8 cellular contexts compared by ENCODE assay signal in the genomic region with DNA sequence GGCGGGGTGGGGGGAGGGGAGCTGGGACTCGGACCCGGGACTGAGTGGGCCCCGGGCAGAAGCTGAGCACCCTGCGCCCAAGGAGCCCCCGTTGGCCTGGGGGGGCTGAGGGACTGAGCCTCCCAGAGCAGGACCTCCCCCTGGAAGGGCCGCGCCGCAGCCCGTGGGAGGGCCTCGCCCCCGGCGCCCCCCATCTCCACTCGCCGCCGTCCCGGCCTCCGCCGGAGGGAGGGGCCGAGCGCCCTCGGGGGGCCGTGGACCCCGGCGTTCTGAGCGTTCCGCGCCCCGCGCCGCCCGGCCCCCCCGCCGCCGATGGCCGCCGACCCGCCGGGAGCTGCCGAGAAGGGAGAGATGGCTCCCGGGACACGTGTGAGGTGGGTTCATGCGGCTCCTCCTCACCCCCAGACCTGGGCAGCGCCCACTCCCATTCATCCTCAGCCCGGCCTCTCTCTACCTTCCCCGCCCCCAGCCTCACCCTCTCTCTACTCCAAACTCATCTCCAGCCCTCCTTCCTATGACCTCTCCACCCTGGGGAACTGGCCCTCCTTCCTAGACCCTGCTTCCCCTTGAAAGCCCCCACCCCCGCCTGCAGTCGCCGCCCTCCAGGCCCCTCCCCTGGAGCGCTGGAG. TPM values are rescaled to one million over a fixed set of nuclear protein-coding genes. Genes with fewer than 3 reads are reported as not detected.
DNase-seq lines count a peak whose midpoint lies in the region; ATAC-seq and TF ChIP-seq lines count a peak whose summit lies in the region.

No MANE protein-coding gene starts in this region.

- H3K4me3 Mint-ChIP-seq in CD4-positive, alpha-beta T cell: peak overlapping the region; percentile 84
- peak overlapping the region; percentile 76 for H3K4me3 Mint-ChIP-seq in chondrocyte (ENCODE audit: unreplicated experiment)

- intact Hi-C loops in CD4-positive, alpha-beta T cell (cut with DNase I, micrococcal nuclease): loop anchor here (2.0 to 10.0 kb wide), 5 partner anchors 107 to 929 kb away; a partner anchor contains a TSS

- no peak for TF ChIP-seq CTCF in CD4-positive, alpha-beta T cell (IDR thresholded peaks at IDR 0.05)
- TF ChIP-seq CTCF in chondrocyte (IDR thresholded peaks at IDR 0.05): no peak

- H3K4me1 Mint-ChIP-seq in CD4-positive, alpha-beta T cell (ENCODE audit: low read depth): peaks cover 19% of the 10 kb centered on the region
- peaks cover 29% of the 10 kb centered on the region for H3K4me1 Mint-ChIP-seq in chondrocyte (ENCODE audit: low read depth)

- no peaks in the 10 kb centered on the region for H3K27me3 Mint-ChIP-seq in CD4-positive, alpha-beta T cell
- no peaks in the 10 kb centered on the region for H3K27me3 Mint-ChIP-seq in chondrocyte (ENCODE audit: low read depth)

- CTCF ChIA-PET in CD4-positive, alpha-beta T cell (lab: Charles Lee): interaction anchor here (1.0 kb wide), 1 partner anchor 111 kb away, joined by 4 read pairs; no protein-coding TSS in a partner anchor

- no peaks in the 10 kb centered on the region for H3K27me3 ChIP-seq in CD4-positive, alpha-beta T cell (ENCODE audit: control insufficient read depth, insufficient read depth, low read length)
- H3K27me3 ChIP-seq in MG63: no peaks in the 10 kb centered on the region
- no peaks in the 10 kb centered on the region for H3K27me3 ChIP-seq in muscle layer of duodenum (ENCODE audit: low read depth, low read length)

- H3K4me3 ChIP-seq in MG63: peak overlapping the region; percentile 97
- peak overlapping the region; percentile 38 to 83 for H3K4me3 ChIP-seq in muscle layer of duodenum (ENCODE audit: low read depth in 1 of 2, low read length in 2 of 2)

- POLR2A ChIA-PET in CD4-positive, alpha-beta T cell (lab: Charles Lee): interaction anchor here (0.8 to 1.3 kb wide), 3 partner anchors 22 to 150 kb away, joined by 3 to 7 read pairs (median 3); a partner anchor contains a TSS

- H3K4me1 ChIP-seq in muscle layer of duodenum (ENCODE audit: control insufficient read depth in 1 of 2, insufficient read depth in 2 of 2, low read length in 2 of 2): peaks cover 0 to 27% of the 10 kb centered on the region in 2 donors

- H3K27ac Mint-ChIP-seq in CD4-positive, alpha-beta T cell: peak overlapping the region; percentile 58
- peak overlapping the region; percentile 69 for H3K27ac Mint-ChIP-seq in chondrocyte (ENCODE audit: unreplicated experiment)

- H3K36me3 ChIP-seq in MG63 (peaks cover 24% of the 10 kb centered on the region), muscle layer of duodenum (ENCODE audit: control insufficient read depth in 1 of 2, insufficient read depth in 2 of 2, low read length in 2 of 2) (peaks cover 0 to 13% of the 10 kb centered on the region in 2 donors)

- no peak for ATAC-seq in CD4-positive, alpha-beta T cell (ENCODE audit: poor library complexity)

- peak overlapping the region; percentile 19 for H3K27ac ChIP-seq in CD4-positive, alpha-beta T cell (ENCODE audit: low read depth, low read length)
- no peak overlapping the region for H3K27ac ChIP-seq in muscle layer of duodenum (ENCODE audit: low read length)

- no peaks in the 10 kb centered on the region for H3K9me3 Mint-ChIP-seq in CD4-positive, alpha-beta T cell
- no peaks in the 10 kb centered on the region for H3K9me3 Mint-ChIP-seq in chondrocyte (ENCODE audit: low read depth)

- H3K36me3 Mint-ChIP-seq in CD4-positive, alpha-beta T cell (ENCODE audit: low read depth): peaks cover 7% of the 10 kb centered on the region
- peaks cover 4% of the 10 kb centered on the region for H3K36me3 Mint-ChIP-seq in chondrocyte (ENCODE audit: low read depth)

- no peaks in the 10 kb centered on the region for H3K9me3 ChIP-seq in CD4-positive, alpha-beta T cell (ENCODE audit: control insufficient read depth, low read length)
- H3K9me3 ChIP-seq in MG63 (no peaks in the 10 kb centered on the region), muscle layer of duodenum (ENCODE audit: control insufficient read depth in 1 of 2, low read length in 2 of 2) (no peaks in the 10 kb centered on the region)

- peak in 1 of 10 experiments; percentile 28 for DNase-seq in CD4-positive, alpha-beta T cell
- DNase-seq in MG63 (peak; percentile 22), chondrocyte (ENCODE audit: low spot score) (no peak), SIG-M5 (lab: John Stamatoyannopoulos, UW) (no peak), NCI-H345 treated with DMSO at 0.1 percent for 48 hours (lab: John Stamatoyannopoulos, UW; ENCODE audit: unreplicated experiment) (no peak), ureter (ENCODE audit: low spot score) (no peak), pons (ENCODE audit: low spot score) (no peak)

RNA-seq across cellular contexts. Expression of a gene that starts 0.8 kb away (rescaled TPM):
- total RNA-seq in CD4-positive, alpha-beta T cell: 1 to 10 TPM; 7.5 to 8.9 TPM
- 19.5 and 31.2 TPM in 2 replicates for total RNA-seq in MG63 (2014; rRNA removed; shearing (Covaris generic); ENCODE audit: low replicate concordance)
- total RNA-seq in chondrocyte: 19.4 to 21.5 TPM (median 20.5 TPM) in 3 replicates
- 25.7 TPM for total RNA-seq in ureter

RNA-seq across cellular contexts. Expression of a gene that starts 24.7 kb away (rescaled TPM):
- total RNA-seq in CD4-positive, alpha-beta T cell: 1 to 10 TPM; 3.0 to 4.5 TPM
- 4.1 and 4.2 TPM in 2 replicates for total RNA-seq in MG63 (2014; rRNA removed; shearing (Covaris generic); ENCODE audit: low replicate concordance)
- total RNA-seq in chondrocyte: 10.3 to 16.0 TPM (median 15.6 TPM) in 3 replicates
- 25.9 TPM for total RNA-seq in ureter

RNA-seq across cellular contexts. Expression of a gene that starts 27.8 kb away (rescaled TPM):
- under 1 TPM in 1 of 2 experiments, not detected in 1; 0.20 TPM for total RNA-seq in CD4-positive, alpha-beta T cell
- not detected in 2 replicates for total RNA-seq in MG63 (2014; rRNA removed; shearing (Covaris generic); ENCODE audit: low replicate concordance)
- total RNA-seq in chondrocyte (3.7 to 5.7 TPM (median 4.2 TPM) in 3 replicates), ureter (8.2 TPM)

RNA-seq across cellular contexts. Expression of a gene that starts 30.3 kb away (rescaled TPM):
- 10 to 100 TPM; 17.8 to 19.1 TPM for total RNA-seq in CD4-positive, alpha-beta T cell
- total RNA-seq in MG63 (2014; rRNA removed; shearing (Covaris generic); ENCODE audit: low replicate concordance): 64.3 and 70.8 TPM in 2 replicates
- total RNA-seq in chondrocyte (34.6 to 37.5 TPM (median 37.3 TPM) in 3 replicates), ureter (35.9 TPM)

RNA-seq across cellular contexts. Expression of a gene that starts 33.4 kb away (rescaled TPM):
- 10 to 100 TPM; 40.1 to 41.2 TPM for total RNA-seq in CD4-positive, alpha-beta T cell
- 0.17 and 0.76 TPM in 2 replicates for total RNA-seq in MG63 (2014; rRNA removed; shearing (Covaris generic); ENCODE audit: low replicate concordance)
- total RNA-seq in chondrocyte: 15.0 to 18.0 TPM (median 15.8 TPM) in 3 replicates
- 19.6 TPM for total RNA-seq in ureter
